In the genomic region with DNA sequence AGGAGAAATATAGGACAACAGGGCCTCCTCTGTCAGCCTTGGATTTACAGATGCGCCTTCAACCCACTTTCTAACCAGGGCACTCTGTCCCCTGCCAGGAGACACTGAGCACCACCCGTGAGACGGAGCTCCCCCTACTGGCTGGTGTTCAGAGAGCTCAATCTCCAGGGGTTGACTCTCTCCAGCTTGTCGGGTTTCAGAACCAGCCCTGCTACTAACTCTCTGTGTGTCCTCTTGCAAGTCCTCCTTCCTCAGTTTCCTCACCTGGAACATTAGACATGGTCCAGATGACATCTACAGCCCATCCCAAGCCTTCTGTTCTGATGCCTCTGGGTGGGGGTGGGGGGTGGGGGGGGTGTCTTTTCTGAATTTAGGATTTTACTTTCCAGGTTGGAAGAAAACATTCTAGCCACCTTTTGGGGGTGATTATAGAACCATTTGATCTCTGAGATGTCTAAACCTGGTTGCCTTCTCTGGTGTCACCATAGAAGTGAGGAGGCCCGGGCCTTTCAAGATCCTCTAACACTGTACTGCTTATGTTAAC, we compare ENCODE assay signal across 8 cellular contexts.
DNase-seq lines count a peak whose midpoint lies in the region; ATAC-seq and TF ChIP-seq lines count a peak whose summit lies in the region.

No MANE protein-coding gene starts in this region.

- H3K36me3 ChIP-seq in BE2C, result no peaks in the 10 kb centered on the region

- peak; percentile 91 for TF ChIP-seq CTCF in BE2C (IDR thresholded peaks at IDR 0.05; ENCODE audit: low read depth, low read length)

- DNase-seq in BE2C (peak; percentile 87), NCI-H2029 treated with DMSO at 0.1 percent for 48 hours (lab: John Stamatoyannopoulos, UW) (peak; percentile 12), kidney glomerular epithelial cell (lab: John Stamatoyannopoulos, UW) (peak; percentile 25)
- peak; percentile 15 for DNase-seq in central memory CD4-positive, alpha-beta T cell
- peak; percentile 73 to 75 for DNase-seq in stimulated activated CD4-positive, alpha-beta T cell treated with anti-CD3 and anti-CD28 coated beads, Interleukin-2, amount 100 ng/mL, for 48 hours

- H3K27me3 ChIP-seq in BE2C, result no peaks in the 10 kb centered on the region

- H3K4me1 ChIP-seq in BE2C, result peaks cover 22% of the 10 kb centered on the region

- H3K9me3 ChIP-seq in BE2C, result no peaks in the 10 kb centered on the region

- H3K4me3 ChIP-seq in BE2C (ENCODE audit: low read depth, low read length), result no peak overlapping the region

- ATAC-seq in GM21576 (IDR thresholded peaks at IDR 0.05; ENCODE audit: unreplicated experiment) (peak; percentile 52), HG02884 (IDR thresholded peaks at IDR 0.05; ENCODE audit: unreplicated experiment) (no peak)
- peak; percentile 53 to 55 for ATAC-seq in activated CD4-positive, CD25-positive, alpha-beta regulatory T cell treated with anti-CD3 and anti-CD28 coated beads, Interleukin-2, amount 50 U/mL, for 24 hours

Comparison
In these comparisons a context has a peak if more than half of its experiments do, and no peak if none do; other contexts are left out.
1. DNase-seq: peak in every context shown above with its lines; median percentile 87 in BE2C; 74 in stimulated activated CD4-positive, alpha-beta T cell treated with anti-CD3 and anti-CD28 coated beads, Interleukin-2, amount 100 ng/mL, for 48 hours; 25 in kidney glomerular epithelial cell; 15 in central memory CD4-positive, alpha-beta T cell; 12 in NCI-H2029 treated with DMSO at 0.1 percent for 48 hours.